Comparison of ENCODE assay signal across 8 cellular contexts in the genomic region with DNA sequence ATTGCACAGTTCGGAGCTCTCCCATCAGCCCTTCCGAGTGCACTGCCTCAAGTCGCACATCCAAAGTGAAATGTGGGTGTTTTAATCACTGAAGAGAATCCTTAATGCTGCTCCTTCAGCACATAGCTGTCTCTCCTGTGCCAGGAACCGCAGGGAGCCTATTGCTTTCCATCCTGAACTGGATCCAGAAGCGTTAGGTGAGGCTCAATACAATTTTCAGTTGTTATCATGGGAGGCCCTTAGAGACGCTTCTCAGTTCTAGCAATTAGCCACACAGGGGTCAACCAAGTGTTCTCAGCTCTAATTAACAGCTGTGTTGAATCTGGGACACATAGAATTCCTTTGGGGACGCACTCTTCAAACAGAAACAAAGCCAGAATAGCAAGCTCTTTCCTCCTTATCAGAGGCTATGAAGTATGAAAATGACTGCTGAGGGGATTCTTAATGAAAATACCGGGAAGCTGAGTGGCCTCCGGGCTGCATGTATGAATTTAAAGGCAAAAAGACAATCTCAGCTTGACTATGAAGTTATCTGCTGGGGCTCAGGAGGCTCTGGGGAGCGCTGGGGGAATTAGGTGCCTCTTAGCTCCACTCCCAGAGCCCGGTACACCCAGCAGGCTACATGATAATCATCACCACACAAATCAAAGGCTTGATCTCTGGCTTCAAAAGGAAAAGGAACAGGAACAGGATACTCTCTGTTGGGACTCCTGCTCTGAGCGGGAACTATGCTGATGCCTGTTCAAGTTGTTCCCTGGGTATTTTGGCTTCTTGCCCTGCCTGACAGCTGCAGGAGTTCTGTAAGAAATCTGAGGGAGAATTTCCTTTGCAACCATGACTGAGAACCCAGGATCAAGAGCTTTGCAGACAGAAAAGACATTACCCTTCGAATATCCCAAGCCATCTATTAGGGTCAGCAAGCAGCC. TPM values are rescaled to one million over a fixed set of nuclear protein-coding genes. Genes with fewer than 3 reads are reported as not detected.
DNase-seq lines count a peak whose midpoint lies in the region; ATAC-seq, FAIRE-seq and TF ChIP-seq lines count a peak whose summit lies in the region.

No MANE protein-coding gene starts in this region.

- H3K4me2 ChIP-seq in PC-3 (ENCODE audit: low read length), result no peak overlapping the region

- ATAC-seq in PC-3, result no peak
- ATAC-seq in pancreas, result peak in 3 of 4 donors; percentile 65 to 74 (median 69)
- ATAC-seq in HG03571 (IDR thresholded peaks at IDR 0.05; ENCODE audit: unreplicated experiment), result no peak

- H2AFZ ChIP-seq in PC-3 (ENCODE audit: low read length), result 0 out of 2 replicates have a peak overlapping the region, but pooled peaks have one; percentile 30

- no peak overlapping the region for H3K9ac ChIP-seq in PC-3 (ENCODE audit: low read length)

- H3K79me2 ChIP-seq in PC-3 (ENCODE audit: low read length), result no peaks in the 10 kb centered on the region

- H3K9me3 ChIP-seq in PC-3 (ENCODE audit: low read length) (no peaks in the 10 kb centered on the region), pancreas (no peaks in the 10 kb centered on the region)

- H3K4me1 ChIP-seq in PC-3 (ENCODE audit: insufficient read depth, low read length), result no peaks in the 10 kb centered on the region
- H3K4me1 ChIP-seq in pancreas, result peaks cover 0 to 3% (median 0%) of the 10 kb centered on the region in 3 donors

- BruUV-seq in PC-3 (replicated peaks; lab: Mats Ljungman, UMichigan), result no TSS peak

- CTCF ChIA-PET in PC-3 (lab: Charles Lee), result interaction anchor here (0.6 kb wide), 1 partner anchor 197 kb away, joined by 4 read pairs; no protein-coding TSS in a partner anchor

- no peaks in the 10 kb centered on the region for H3K9me2 ChIP-seq in PC-3 (replicated peaks; ENCODE audit: low read length)

- TF ChIP-seq CTCF in PC-3 (conservative IDR thresholded peaks at IDR 0.05; ENCODE audit: low read depth, low read length), result no peak
- TF ChIP-seq CTCF in pancreas (IDR thresholded peaks at IDR 0.05), result no peak

- H3K27me3 ChIP-seq in PC-3 (ENCODE audit: low read length) (no peaks in the 10 kb centered on the region), pancreas (no peaks in the 10 kb centered on the region)

- WGBS in pancreas, 2 donors, result 55 to 63% methylated on average over 13 of the region's 13 CpGs

- no peaks in the 10 kb centered on the region for H3F3A ChIP-seq in PC-3 (ENCODE audit: low read length, unreplicated experiment)

- intact Hi-C loops in PC-3 (cut with micrococcal nuclease) (no loop called here), pancreas (cut with DNase I) (no loop called here)

- no peaks in the 10 kb centered on the region for H4K20me1 ChIP-seq in PC-3 (ENCODE audit: low read length)

- DNase-seq in Ammon's horn (ENCODE audit: low spot score) (peak; percentile 82), PC-3 (no peak), foreskin melanocyte (peak; percentile 11), pancreas (peak in 4 of 6 donors; percentile 33 to 46 (median 40)), D341Med (ENCODE audit: low spot score) (no peak), DMS53 (lab: John Stamatoyannopoulos, UW) (no peak), T1000 (lab: John Stamatoyannopoulos, UW) (no peak)

- POLR2A ChIA-PET in PC-3 (lab: Charles Lee; ENCODE audit: unreplicated experiment), result no interaction called here

- no peak for FAIRE-seq in pancreas (lab: Jason Lieb, UNC)

- H3K27ac ChIP-seq in PC-3 (ENCODE audit: low read length), result no peak overlapping the region
- H3K27ac ChIP-seq in pancreas, result no peak overlapping the region

- no peaks in the 10 kb centered on the region for H3K36me3 ChIP-seq in PC-3 (ENCODE audit: low read depth, low read length)
- no peaks in the 10 kb centered on the region for H3K36me3 ChIP-seq in pancreas

- H3K4me3 ChIP-seq in PC-3 (ENCODE audit: low read length), result no peak overlapping the region
- no peak overlapping the region for H3K4me3 ChIP-seq in pancreas

RNA-seq across cellular contexts. Expression of gene NCOA1, which starts 55.4 kb away (rescaled TPM):
- total RNA-seq in PC-3 (2014; rRNA removed) (7.5 and 8.2 TPM in 2 replicates), pancreas (10 to 100 TPM; 14.9 to 27.0 (median 17.8) TPM)
- 10 to 100 TPM in 1 of 2 donors, 1 to 10 TPM in 1; 6.2 to 10.9 TPM for polyA plus RNA-seq in pancreas

Comparison
In these comparisons a context has a peak if more than half of its experiments do, and no peak if none do; other contexts are left out.
1. DNase-seq: peak in Ammon's horn (single experiment), foreskin melanocyte (single experiment) and pancreas (4 of 6); none in PC-3 (single experiment), D341Med (single experiment), DMS53 (single experiment) and T1000 (single experiment).
2. ATAC-seq: peak in pancreas (3 of 4); none in PC-3 (single experiment) and HG03571 (single experiment).